Comparison of ENCODE assay signal across 8 cellular contexts in genomic region chr14:90399541-90400444, GRCh38. TPM values are rescaled to one million over a fixed set of nuclear protein-coding genes. Genes with fewer than 3 reads are reported as not detected.
DNase-seq lines count a peak whose midpoint lies in the region; ATAC-seq and TF ChIP-seq lines count a peak whose summit lies in the region.

No MANE protein-coding gene starts in this region.

- POLR2A ChIA-PET in activated CD4-positive, alpha-beta T cell treated with anti-CD3 and anti-CD28 coated beads, Interleukin-2, amount 10 ng/mL, durations not matched to agents 7 days and 5 days (lab: Charles Lee): interaction anchor here (0.5 kb wide), 1 partner anchor 30 kb away, joined by 3 read pairs; no protein-coding TSS in a partner anchor

- H3K27me3 Mint-ChIP-seq in activated CD4-positive, alpha-beta T cell treated with anti-CD3 and anti-CD28 coated beads, Interleukin-2, amount 10 ng/mL, durations not matched to agents 7 days and 5 days: no peaks in the 10 kb centered on the region

- H3K36me3 ChIP-seq in BLaER1: peaks cover 46% of the 10 kb centered on the region

- H3K27ac ChIP-seq in BLaER1: peak overlapping the region; percentile 78
- peak overlapping the region; percentile 93 to 94 for H3K27ac ChIP-seq in coronary artery

- intact Hi-C loops in lower leg skin (cut with DNase I; ENCODE audit: low total_unique reads): loop anchor here (10.0 kb wide), 1 partner anchor 295 kb away; no protein-coding TSS in a partner anchor

- H3K9ac ChIP-seq in BLaER1: peak overlapping the region; percentile 94

- peak; percentile 90 for DNase-seq in NCI-H524 treated with DMSO at 0.1 percent for 48 hours (lab: John Stamatoyannopoulos, UW)
- peak; percentile 92 for DNase-seq in activated CD4-positive, alpha-beta T cell treated with anti-CD3 and anti-CD28 coated beads, Interleukin-2, amount 10 ng/mL, durations not matched to agents 7 days and 5 days
- DNase-seq in coronary artery (ENCODE audit: low spot score): peak; percentile 89
- DNase-seq in lower leg skin (ENCODE audit: low spot score in 2 of 2): peak; percentile 91 to 97
- peak; percentile 79 for DNase-seq in stimulated activated CD4-positive, alpha-beta T cell treated with anti-CD3 and anti-CD28 coated beads, Interleukin-4, amount 100 ng/mL, for 1 hour

- peak overlapping the region; percentile 84 for H3K4me2 ChIP-seq in BLaER1

- H3K4me3 ChIP-seq in BLaER1: peak overlapping the region; percentile 85
- peak overlapping the region; percentile 82 for H3K4me3 ChIP-seq in coronary artery
- no peak overlapping the region for H3K4me3 ChIP-seq in lower leg skin (ENCODE audit: low read depth, poor library complexity, severe bottlenecking)

- CTCF ChIA-PET in activated CD4-positive, alpha-beta T cell treated with anti-CD3 and anti-CD28 coated beads, Interleukin-2, amount 10 ng/mL, durations not matched to agents 7 days and 5 days (lab: Charles Lee): interaction anchor here (0.5 to 2.4 kb wide), 24 partner anchors 9 to 435 kb away, joined by 3 to 26 read pairs (median 4); no protein-coding TSS in a partner anchor

- TF ChIP-seq CTCF in coronary artery (IDR thresholded peaks at IDR 0.05) (peak; percentile 98), lower leg skin (IDR thresholded peaks at IDR 0.05) (peak in 1 of 3 donors; percentile 91)

- TF ChIP-seq POLR2A in lower leg skin (IDR thresholded peaks at IDR 0.05): no peak

- ATAC-seq in GM19324 (IDR thresholded peaks at IDR 0.05; ENCODE audit: low FRiP score, unreplicated experiment) (peak; percentile 42), HG03460 (IDR thresholded peaks at IDR 0.05; ENCODE audit: unreplicated experiment) (peak; percentile 46)

- WGBS in lower leg skin, 2 donors: 32 to 33% methylated on average over 14 of the region's 14 CpGs

- H4K20me1 ChIP-seq in BLaER1: peaks cover 70% of the 10 kb centered on the region

- peaks cover 64% of the 10 kb centered on the region for H3K36me3 Mint-ChIP-seq in activated CD4-positive, alpha-beta T cell treated with anti-CD3 and anti-CD28 coated beads, Interleukin-2, amount 10 ng/mL, durations not matched to agents 7 days and 5 days (ENCODE audit: low read depth)

- no peaks in the 10 kb centered on the region for H3K9me3 Mint-ChIP-seq in activated CD4-positive, alpha-beta T cell treated with anti-CD3 and anti-CD28 coated beads, Interleukin-2, amount 10 ng/mL, durations not matched to agents 7 days and 5 days

- H3K27ac Mint-ChIP-seq in activated CD4-positive, alpha-beta T cell treated with anti-CD3 and anti-CD28 coated beads, Interleukin-2, amount 10 ng/mL, durations not matched to agents 7 days and 5 days: peak overlapping the region; percentile 99

- H3K4me1 Mint-ChIP-seq in activated CD4-positive, alpha-beta T cell treated with anti-CD3 and anti-CD28 coated beads, Interleukin-2, amount 10 ng/mL, durations not matched to agents 7 days and 5 days: peaks cover 52% of the 10 kb centered on the region

- no peaks in the 10 kb centered on the region for H3K27me3 ChIP-seq in BLaER1

- peaks cover 65% of the 10 kb centered on the region for H3K4me1 ChIP-seq in BLaER1

- no peaks in the 10 kb centered on the region for H3K9me3 ChIP-seq in BLaER1

- H3K4me3 Mint-ChIP-seq in activated CD4-positive, alpha-beta T cell treated with anti-CD3 and anti-CD28 coated beads, Interleukin-2, amount 10 ng/mL, durations not matched to agents 7 days and 5 days: peak overlapping the region; percentile 83

RNA-seq across cellular contexts. Expression of gene CALM1, which starts 3.0 kb away (rescaled TPM):
- 100 to 1,000 TPM; 859 to 914 TPM for total RNA-seq in activated CD4-positive, alpha-beta T cell treated with anti-CD3 and anti-CD28 coated beads, Interleukin-2, amount 10 ng/mL, durations not matched to agents 7 days and 5 days
- 100 to 1,000 TPM; 106 to 240 (median 182) TPM for total RNA-seq in lower leg skin
